In the genomic region with DNA sequence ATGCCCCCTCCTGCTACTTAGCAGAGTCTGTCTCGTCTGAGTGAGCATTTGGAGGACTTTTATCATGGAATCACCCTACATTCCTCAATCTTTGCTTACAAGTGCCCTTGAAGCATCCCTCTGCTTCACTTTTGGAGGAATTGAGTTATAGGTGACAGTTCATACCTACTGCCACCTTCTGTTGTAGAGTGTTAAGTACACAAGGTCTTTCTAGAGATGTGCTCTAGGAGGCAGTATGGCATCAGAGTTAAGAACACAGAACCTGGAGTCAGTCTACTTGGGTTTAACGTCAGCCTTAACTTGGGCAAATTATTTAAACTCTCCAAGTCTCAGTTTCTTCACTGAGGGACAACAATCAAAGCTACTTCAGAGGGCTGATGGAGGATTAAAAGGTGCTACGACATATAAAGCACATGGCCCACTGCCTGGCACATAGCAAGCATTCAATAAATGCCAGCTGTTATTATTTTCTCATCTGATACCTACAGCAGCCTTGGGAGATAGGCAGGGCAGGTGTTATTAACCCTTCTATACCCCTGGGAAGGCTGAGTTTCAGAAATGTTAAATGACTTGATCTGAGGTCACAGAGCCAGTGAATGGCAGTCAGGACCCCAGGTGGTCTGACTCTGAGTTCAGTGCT, we compare ENCODE assay signal across 8 cellular contexts.
DNase-seq lines count a peak whose midpoint lies in the region; ATAC-seq and FAIRE-seq lines count a peak whose summit lies in the region.

No MANE protein-coding gene starts in this region.

- no peak overlapping the region for H3K27ac Mint-ChIP-seq in stimulated activated naive CD8-positive, alpha-beta T cell treated with anti-CD3 and anti-CD28 coated beads, Interleukin-15, amount 100 ng/mL, for 72 hours

- peaks cover 10 to 19% of the 10 kb centered on the region in 2 donors for H3K9me3 Mint-ChIP-seq in stimulated activated naive CD8-positive, alpha-beta T cell treated with anti-CD3 and anti-CD28 coated beads, Interleukin-15, amount 100 ng/mL, for 72 hours

- DNase-seq in stimulated activated naive CD8-positive, alpha-beta T cell treated with anti-CD3 and anti-CD28 coated beads, Interleukin-15, amount 100 ng/mL, for 72 hours: no peak
- no peak for DNase-seq in stimulated activated naive CD8-positive, alpha-beta T cell treated with anti-CD3 and anti-CD28 coated beads, Interleukin-15, Interleukin-2, amounts not matched to agents 100 U/mL and 50 U/mL, for 24 hours
- DNase-seq in Jurkat, Clone E6-1 (ENCODE audit: low read depth, low spot score): peak; percentile 58
- DNase-seq in left colon (no peak), AG08395 (ENCODE audit: low spot score) (no peak), HK-2 (ENCODE audit: unreplicated experiment) (no peak)

- intact Hi-C loops in left colon (cut with DNase I, micrococcal nuclease): no loop called here

- no peak overlapping the region for H3K4me3 ChIP-seq in Jurkat, Clone E6-1 (ENCODE audit: low read length)

- peaks cover 11% of the 10 kb centered on the region for H3K27me3 Mint-ChIP-seq in stimulated activated naive CD8-positive, alpha-beta T cell treated with anti-CD3 and anti-CD28 coated beads, Interleukin-15, amount 100 ng/mL, for 72 hours

- peak; percentile 41 for FAIRE-seq in TTC549 (lab: Jason Lieb, UNC)

- no peaks in the 10 kb centered on the region for H3K4me1 Mint-ChIP-seq in stimulated activated naive CD8-positive, alpha-beta T cell treated with anti-CD3 and anti-CD28 coated beads, Interleukin-15, amount 100 ng/mL, for 72 hours

- H3K4me3 Mint-ChIP-seq in stimulated activated naive CD8-positive, alpha-beta T cell treated with anti-CD3 and anti-CD28 coated beads, Interleukin-15, amount 100 ng/mL, for 72 hours: no peak overlapping the region

- peak; percentile 57 for ATAC-seq in stimulated activated naive CD8-positive, alpha-beta T cell treated with anti-CD3 and anti-CD28 coated beads, Interleukin-15, amount 100 ng/mL, for 72 hours
- no peak for ATAC-seq in stimulated activated naive CD8-positive, alpha-beta T cell treated with anti-CD3 and anti-CD28 coated beads, Interleukin-15, Interleukin-2, amounts not matched to agents 100 U/mL and 50 U/mL, for 24 hours
- ATAC-seq in left colon (peak; percentile 44), HG03025 (IDR thresholded peaks at IDR 0.05; ENCODE audit: low FRiP score, unreplicated experiment) (no peak)

Comparison
In these comparisons a context has a peak if more than half of its experiments do, and no peak if none do; other contexts are left out.
1. ATAC-seq: peak in stimulated activated naive CD8-positive, alpha-beta T cell treated with anti-CD3 and anti-CD28 coated beads, Interleukin-15, amount 100 ng/mL, for 72 hours (single experiment) and left colon (single experiment); none in stimulated activated naive CD8-positive, alpha-beta T cell treated with anti-CD3 and anti-CD28 coated beads, Interleukin-15, Interleukin-2, amounts not matched to agents 100 U/mL and 50 U/mL, for 24 hours (single experiment) and HG03025 (single experiment).